ENCODE assay signal across 10 cellular contexts in the genomic region with DNA sequence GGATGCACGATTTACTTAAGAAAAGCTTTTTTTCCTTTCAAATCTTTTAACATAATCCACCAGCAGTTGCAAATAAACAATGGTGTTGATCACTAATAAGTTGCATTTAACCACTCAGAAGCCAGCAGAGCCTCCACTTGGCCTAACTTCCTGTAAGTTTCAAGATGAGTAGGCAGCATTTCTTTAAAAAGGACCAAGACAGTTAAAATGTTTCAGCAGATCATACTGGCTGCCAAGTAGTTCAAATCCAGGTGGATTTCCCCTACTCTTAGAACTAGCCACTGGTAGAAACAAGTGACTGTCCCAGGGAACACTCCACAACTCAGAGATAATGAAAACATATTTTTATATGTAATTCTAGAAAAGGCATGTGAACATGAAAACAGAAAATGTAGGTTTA.
DNase-seq lines count a peak whose midpoint lies in the region; ATAC-seq, FAIRE-seq and TF ChIP-seq lines count a peak whose summit lies in the region.
"Had no signal": no experiment of that assay in that cellular context is flagged by ENCODE, and none has a peak within 500 bp of the region (broad histone marks: within the 10 kb centered on the region; RNA-seq: fewer than 3 reads in every experiment).

No MANE protein-coding gene starts in this region.

- no peaks in the 10 kb centered on the region for H3K9me3 ChIP-seq in MM.1S (replicated peaks; ENCODE audit: insufficient read depth, low read length)
- H3K9me3 ChIP-seq: breast epithelium had no signal

- H4K20me1 ChIP-seq in MM.1S (ENCODE audit: insufficient read depth, low read length), result no peaks in the 10 kb centered on the region

- H3K36me3 Mint-ChIP-seq in dendritic cell treated with granulocyte-macrophage colony-stimulating factor and Interleukin-4, amounts not matched to agents 40 ng/mL and 50 ng/mL, for 4 days (ENCODE audit: low read depth), result peaks cover 8% of the 10 kb centered on the region

- H3K36me3 ChIP-seq in MM.1S (replicated peaks; ENCODE audit: insufficient read depth, low read length), result no peaks in the 10 kb centered on the region
- H3K36me3 ChIP-seq: breast epithelium had no signal

- ATAC-seq in GM19467 (IDR thresholded peaks at IDR 0.05; ENCODE audit: unreplicated experiment), result peak; percentile 71

- TF ChIP-seq CTCF in MM.1S (IDR thresholded peaks at IDR 0.05; ENCODE audit: low read length), result no peak

- H3K79me2 ChIP-seq in MM.1S (ENCODE audit: low read length), result peaks cover 80% of the 10 kb centered on the region

- H3K9ac ChIP-seq in MM.1S (ENCODE audit: low read length), result no peak overlapping the region

- peaks cover 37% of the 10 kb centered on the region for H3K4me1 Mint-ChIP-seq in dendritic cell treated with granulocyte-macrophage colony-stimulating factor and Interleukin-4, amounts not matched to agents 40 ng/mL and 50 ng/mL, for 4 days (ENCODE audit: low read depth)

- peak overlapping the region; percentile 14; the same call in 1 of the 2 replicates for H3K4me2 ChIP-seq in MM.1S (ENCODE audit: low read depth, low read length)

- H2AFZ ChIP-seq in MM.1S (ENCODE audit: low read length), result no peak overlapping the region

- H3K4me3 Mint-ChIP-seq in dendritic cell treated with granulocyte-macrophage colony-stimulating factor and Interleukin-4, amounts not matched to agents 40 ng/mL and 50 ng/mL, for 4 days, result no peak overlapping the region

- FAIRE-seq in urothelium cell line (lab: Jason Lieb, UNC), result no peak

- no peaks in the 10 kb centered on the region for H3K27me3 Mint-ChIP-seq in dendritic cell treated with granulocyte-macrophage colony-stimulating factor and Interleukin-4, amounts not matched to agents 40 ng/mL and 50 ng/mL, for 4 days

- no peaks in the 10 kb centered on the region for H3K9me2 ChIP-seq in MM.1S (replicated peaks; ENCODE audit: insufficient read depth, low read length)

- intact Hi-C loops in dendritic cell treated with granulocyte-macrophage colony-stimulating factor and Interleukin-4, amounts not matched to agents 40 ng/mL and 50 ng/mL, for 4 days (cut with micrococcal nuclease), result no loop called here

- H3F3A ChIP-seq in MM.1S (ENCODE audit: insufficient read depth, low read length), result peaks cover 20% of the 10 kb centered on the region

- peak overlapping the region; percentile 4 for H3K27ac Mint-ChIP-seq in dendritic cell treated with granulocyte-macrophage colony-stimulating factor and Interleukin-4, amounts not matched to agents 40 ng/mL and 50 ng/mL, for 4 days

- no peaks in the 10 kb centered on the region for H3K9me3 Mint-ChIP-seq in dendritic cell treated with granulocyte-macrophage colony-stimulating factor and Interleukin-4, amounts not matched to agents 40 ng/mL and 50 ng/mL, for 4 days

- H3K27ac ChIP-seq in MM.1S (ENCODE audit: low read length), result peak overlapping the region; percentile 39; the same call in 1 of the 2 replicates
- H3K27ac ChIP-seq: breast epithelium had no signal

- H3K27me3 ChIP-seq in MM.1S (replicated peaks; ENCODE audit: insufficient read depth, low read length), result no peaks in the 10 kb centered on the region
- H3K27me3 ChIP-seq: breast epithelium had no signal

- no peak overlapping the region for H3K4me3 ChIP-seq in MM.1S (ENCODE audit: low read length)
- H3K4me3 ChIP-seq: breast epithelium had no signal

- DNase-seq in ELR (ENCODE audit: low read depth) (peak; percentile 17), MM.1S (peak; percentile 67), NCI-H2227 (lab: John Stamatoyannopoulos, UW; ENCODE audit: unreplicated experiment) (no peak), NCI-H524 (lab: John Stamatoyannopoulos, UW) (no peak), urothelium cell line (ENCODE audit: low spot score) (no peak), 8988T (no peak)
- DNase-seq: NCI-H1694 treated with DMSO at 0.1 percent for 48 hours had no signal

- peaks cover 43% of the 10 kb centered on the region for H3K4me1 ChIP-seq in MM.1S (ENCODE audit: low read length)
- H3K4me1 ChIP-seq: breast epithelium had no signal

Comparison
In these comparisons a context has a peak if more than half of its experiments do, and no peak if none do; other contexts are left out.
1. DNase-seq: peak in ELR (single experiment) and MM.1S (single experiment); none in NCI-H2227 (single experiment), NCI-H524 (0 of 2), urothelium cell line (single experiment) and 8988T (single experiment).